10 cellular contexts compared by ENCODE assay signal in genomic region chr20:38164624-38165088, GRCh38. TPM values are rescaled to one million over a fixed set of nuclear protein-coding genes. Genes with fewer than 3 reads are reported as not detected.
DNase-seq lines count a peak whose midpoint lies in the region; ATAC-seq and TF ChIP-seq lines count a peak whose summit lies in the region.
"Had no signal": no experiment of that assay in that cellular context is flagged by ENCODE, and none has a peak within 500 bp of the region (broad histone marks: within the 10 kb centered on the region; RNA-seq: fewer than 3 reads in every experiment).

No MANE protein-coding gene starts in this region.

- H4K5ac ChIP-seq in IMR-90 (ENCODE audit: low read depth, low read length), result peak overlapping the region; percentile 21

- dilution Hi-C loops in IMR-90 (cut with HindIII; ENCODE audit: low sequenced_read_pairs, unreplicated experiment), result no loop called here

- WGBS in IMR-90 (ENCODE audit: extremely low coverage in 2 of 2, insufficient read length in 1 of 2), 2 experiments, result 80% methylated on average over 3 of the region's 14 CpGs; no CpG with 5 or more reads in 1 of the 2 experiments
- 53 to 76% methylated on average over 14 of the region's 14 CpGs for WGBS in lung, 2 donors
- WGBS in tibial nerve, 2 donors, result 68 to 76% methylated on average over 9 to 14 of the region's 14 CpGs

- H3K4me1 ChIP-seq in IMR-90 (ENCODE audit: control insufficient read depth, insufficient read depth, low read length) (peaks cover 43% of the 10 kb centered on the region), endocrine pancreas (ENCODE audit: control insufficient read depth, insufficient read depth, low read length) (no peaks in the 10 kb centered on the region), lung (ENCODE audit: control insufficient read depth in 2 of 2, insufficient read depth in 2 of 2, low read length in 2 of 2) (peaks cover 0 to 17% of the 10 kb centered on the region in 2 donors), tibial nerve (peaks cover 0 to 36% (median 3%) of the 10 kb centered on the region in 4 donors)

- H4K20me1 ChIP-seq in IMR-90 (ENCODE audit: insufficient read depth, low read length), result no peaks in the 10 kb centered on the region; the same call in 1 of the 2 replicates

- peak overlapping the region; percentile 57; the same call in 1 of the 2 replicates for H4K91ac ChIP-seq in IMR-90 (ENCODE audit: insufficient read depth, low read depth, low read length)

- CTCF ChIA-PET in IMR-90 (lab: Yijun Ruan, JAX), result interaction anchor here (0.9 to 2.4 kb wide), 4 partner anchors 41 to 93 kb away, joined by 3 to 9 read pairs (median 4); no protein-coding TSS in a partner anchor

- intact Hi-C loops in IMR-90 (cut with micrococcal nuclease), result loop anchor here (1.0 kb wide), 2 partner anchors 91 to 107 kb away; no protein-coding TSS in a partner anchor

- no peak overlapping the region for H3K4me3 Mint-ChIP-seq in effector memory CD8-positive, alpha-beta T cell
- H3K4me3 Mint-ChIP-seq: activated naive CD8-positive, alpha-beta T cell had no signal

- peaks cover 24 to 61% of the 10 kb centered on the region in 2 experiments for H3K79me1 ChIP-seq in IMR-90 (ENCODE audit: low read depth in 1 of 2, low read length in 2 of 2)

- POLR2A ChIA-PET in IMR-90 (lab: Charles Lee; ENCODE audit: unreplicated experiment), result interaction anchor here (0.6 kb wide), 1 partner anchor 71 kb away, joined by 7 read pairs; no protein-coding TSS in a partner anchor

- H3K27me3 ChIP-seq in IMR-90 (ENCODE audit: control insufficient read depth, insufficient read depth, low read length) (no peaks in the 10 kb centered on the region), endocrine pancreas (ENCODE audit: control insufficient read depth, insufficient read depth, low read length) (no peaks in the 10 kb centered on the region), lung (ENCODE audit: control insufficient read depth, insufficient read depth) (no peaks in the 10 kb centered on the region), tibial nerve (no peaks in the 10 kb centered on the region)

- in situ Hi-C loops in IMR-90 (cut with MboI; ENCODE audit: low sequenced_read_pairs), result loop anchor here (5.0 kb wide), 2 partner anchors 53 to 87 kb away; no protein-coding TSS in a partner anchor

- H3K18ac ChIP-seq in IMR-90 (ENCODE audit: low read depth, low read length), result peak overlapping the region; percentile 31

- H2BK120ac ChIP-seq in IMR-90 (ENCODE audit: low read depth, low read length), result peak overlapping the region; percentile 71

- H2AK9ac ChIP-seq in IMR-90 (replicated peaks; ENCODE audit: low read depth, low read length, poor library complexity), result peak overlapping the region; percentile 95

- peaks cover 14 to 42% of the 10 kb centered on the region in 2 donors for H3K27me3 Mint-ChIP-seq in effector memory CD8-positive, alpha-beta T cell

- H2BK5ac ChIP-seq in IMR-90 (ENCODE audit: low read depth, low read length, poor library complexity, severe bottlenecking), result peak overlapping the region; percentile 52

- peak overlapping the region; percentile 96 for H3K4me2 ChIP-seq in IMR-90 (ENCODE audit: low read depth, low read length)

- peak overlapping the region; percentile 98; the same call in 2 of the 3 replicates for H2BK15ac ChIP-seq in IMR-90 (ENCODE audit: low read depth, low read length)

- ATAC-seq in IMR-90 (ENCODE audit: low read depth) (no peak), lung (ENCODE audit: insufficient read depth, low FRiP score) (no peak)
- no peak for ATAC-seq in effector memory CD8-positive, alpha-beta T cell (replicated peaks)

- no peak for TF ChIP-seq EP300 in tibial nerve (IDR thresholded peaks at IDR 0.05)

- peak overlapping the region; percentile 99 for H2AK5ac ChIP-seq in IMR-90 (ENCODE audit: low read depth, low read length)

- peak overlapping the region; percentile 34 for H3K27ac ChIP-seq in IMR-90 (ENCODE audit: insufficient read depth, low read length)
- peak overlapping the region; percentile 89 to 90 for H3K27ac ChIP-seq in lung (ENCODE audit: low read depth in 1 of 2, low read length in 1 of 2)
- H3K27ac ChIP-seq in tibial nerve, result peak overlapping the region in 2 of 4 donors; percentile 18 to 27

- peak overlapping the region; percentile 91 for H2AFZ ChIP-seq in IMR-90 (replicated peaks; ENCODE audit: low read length, poor library complexity)

- BruUV-seq in IMR-90 (replicated peaks; lab: Mats Ljungman, UMichigan), result no TSS peak

- H3K36me3 ChIP-seq in IMR-90 (ENCODE audit: control insufficient read depth, insufficient read depth, low read length) (peaks cover 15% of the 10 kb centered on the region), endocrine pancreas (ENCODE audit: control insufficient read depth, insufficient read depth, low read length) (no peaks in the 10 kb centered on the region), lung (ENCODE audit: control insufficient read depth in 2 of 2, insufficient read depth in 2 of 2, low read length in 2 of 2) (peaks cover 0 to 5% of the 10 kb centered on the region in 2 donors), tibial nerve (no peaks in the 10 kb centered on the region)

- DNase-seq in IMR-90, result no peak
- no peak for DNase-seq in lung (ENCODE audit: low spot score)
- no peak for DNase-seq in tibial nerve (ENCODE audit: low spot score in 2 of 2)
- DNase-seq in effector memory CD8-positive, alpha-beta T cell, result no peak
- no peak for DNase-seq in DMS53 (lab: John Stamatoyannopoulos, UW)
- DNase-seq in NCI-H69 (lab: John Stamatoyannopoulos, UW), result no peak
- DNase-seq in NCI-H526 treated with DMSO at 0.1 percent for 48 hours (lab: John Stamatoyannopoulos, UW), result no peak

- peak overlapping the region; percentile 98 for H3K14ac ChIP-seq in IMR-90 (replicated peaks; ENCODE audit: low read depth, low read length)

- no peaks in the 10 kb centered on the region for H3K9me3 ChIP-seq in IMR-90 (ENCODE audit: control insufficient read depth, insufficient read depth, low read length)
- H3K9me3 ChIP-seq in endocrine pancreas (ENCODE audit: control insufficient read depth, low read length), result no peaks in the 10 kb centered on the region
- H3K9me3 ChIP-seq in lung (ENCODE audit: control insufficient read depth in 2 of 2, insufficient read depth in 1 of 2, low read length in 1 of 2), result no peaks in the 10 kb centered on the region
- H3K9me3 ChIP-seq in tibial nerve, result no peaks in the 10 kb centered on the region

- peak overlapping the region; percentile 64 for H3K9ac ChIP-seq in IMR-90 (ENCODE audit: low read depth, low read length)
- H3K9ac ChIP-seq in endocrine pancreas (ENCODE audit: control insufficient read depth, insufficient read depth, low read length), result peak overlapping the region; percentile 17

- H3K9me1 ChIP-seq in IMR-90 (ENCODE audit: insufficient read depth, low read length), result peaks cover 27% of the 10 kb centered on the region

- H3K56ac ChIP-seq in IMR-90 (ENCODE audit: extremely low read depth, insufficient read depth, low read length), result no peak overlapping the region

- no peak overlapping the region for H3K27ac Mint-ChIP-seq in effector memory CD8-positive, alpha-beta T cell
- H3K27ac Mint-ChIP-seq: activated naive CD8-positive, alpha-beta T cell had no signal

- peaks cover 5 to 9% of the 10 kb centered on the region in 2 donors for H3K4me1 Mint-ChIP-seq in effector memory CD8-positive, alpha-beta T cell (ENCODE audit: low read depth in 2 of 2)

- no peaks in the 10 kb centered on the region for H3K9me3 Mint-ChIP-seq in effector memory CD8-positive, alpha-beta T cell
- H3K9me3 Mint-ChIP-seq: T-helper 1 cell treated with Interleukin-12 subunit alpha and Interleukin-12 subunit beta and Interleukin-4 antibody, amounts not matched to agents 30 μg/mL and 1 μg/mL, for 36 hours had no signal

- H3K4me3 ChIP-seq in IMR-90 (ENCODE audit: insufficient read depth, low read depth, low read length) (peak overlapping the region; percentile 50), endocrine pancreas (ENCODE audit: control insufficient read depth, insufficient read depth, low read length) (no peak overlapping the region), lung (peak overlapping the region; percentile 70), tibial nerve (peak overlapping the region; percentile 13 to 46 (median 32))

- peak overlapping the region; percentile 28 to 73; a peak in 2 of 4 replicates for H4K8ac ChIP-seq in IMR-90 (ENCODE audit: low read depth in 2 of 2, low read length in 2 of 2)

- peak overlapping the region; percentile 63 for H2BK20ac ChIP-seq in IMR-90 (ENCODE audit: low read depth, low read length)

- TF ChIP-seq RAD21 in IMR-90 (IDR thresholded peaks at IDR 0.05; ENCODE audit: low read length), result no peak

- TF ChIP-seq CTCF in IMR-90 (conservative IDR thresholded peaks at IDR 0.05; ENCODE audit: low read depth, low read length), result no peak
- no peak for TF ChIP-seq CTCF in lung (IDR thresholded peaks at IDR 0.05; ENCODE audit: control extremely low read depth, extremely low read depth)
- no peak for TF ChIP-seq CTCF in tibial nerve (IDR thresholded peaks at IDR 0.05)

- peak overlapping the region; percentile 67 for H3K23ac ChIP-seq in IMR-90 (ENCODE audit: low read depth, low read length)

- TF ChIP-seq POLR2A in IMR-90 (IDR thresholded peaks at IDR 0.05; ENCODE audit: low read depth, low read length) (no peak), tibial nerve (IDR thresholded peaks at IDR 0.05) (no peak)

- no peaks in the 10 kb centered on the region for H3K36me3 Mint-ChIP-seq in effector memory CD8-positive, alpha-beta T cell (ENCODE audit: insufficient read depth)
- H3K36me3 Mint-ChIP-seq: activated naive CD8-positive, alpha-beta T cell had no signal

- H3K4ac ChIP-seq in IMR-90 (ENCODE audit: low read depth, low read length), result peak overlapping the region; percentile 92

TF ChIP-seq in IMR-90, 13 proteins besides CTCF, POLR2A, EP300 and RAD21 (continues in another document):
- TF ChIP-seq MXI1 (IDR thresholded peaks at IDR 0.05; ENCODE audit: borderline replicate concordance, low read depth, low read length) (no peak), RCOR1 (IDR thresholded peaks at IDR 0.05; ENCODE audit: insufficient replicate concordance, low read length) (no peak), RFX5 (IDR thresholded peaks at IDR 0.05; ENCODE audit: low read depth, low read length) (no peak), FOS (IDR thresholded peaks at IDR 0.05; ENCODE audit: low read depth, low read length) (no peak), CEBPB (IDR thresholded peaks at IDR 0.05; ENCODE audit: low read depth, low read length) (no peak)

RNA-seq across cellular contexts. Expression of gene TGM2, which starts 0.4 kb away (rescaled TPM):
- total RNA-seq in IMR-90 (2012; rRNA removed) (237 and 268 TPM in 2 replicates), lung (100 to 1,000 TPM; 194 to 476 TPM), tibial nerve (10 to 100 TPM; 17.0 to 87.6 (median 55.8) TPM)
- polyA plus RNA-seq in IMR-90 (2012; rRNA removed) (239 and 292 TPM in 2 replicates), lung (100 to 1,000 TPM in 1 of 2 donors, 10 to 100 TPM in 1; 85.0 to 457 TPM)
- polyA plus RNA-seq in IMR-90 (2012; cell fraction: cytosol; rRNA removed), result 370 and 502 TPM in 2 replicates
- polyA plus RNA-seq in IMR-90 (2012; cell fraction: nucleus; rRNA removed; ENCODE audit: low replicate concordance), result 218 and 328 TPM in 2 replicates
